Comparison of ENCODE assay signal across 2 cellular contexts in the genomic region with DNA sequence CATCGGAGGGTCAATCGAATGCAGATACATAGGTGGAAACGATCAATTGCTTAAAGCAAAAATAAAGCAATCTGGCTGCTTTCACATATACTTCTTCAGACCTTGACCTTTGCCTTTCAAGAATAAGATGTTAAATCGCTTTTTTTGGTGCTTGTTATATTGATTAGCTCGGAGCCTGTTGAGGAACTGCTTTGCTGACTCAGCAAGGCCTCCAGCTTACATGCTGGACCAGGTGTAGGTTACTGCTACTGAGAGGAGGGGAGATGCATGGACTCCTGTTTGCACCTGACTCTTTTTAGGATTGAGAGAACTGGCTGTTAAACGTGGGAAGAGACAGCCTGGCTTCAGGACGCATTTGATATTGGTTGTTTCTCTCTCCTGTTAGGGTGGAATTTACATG.
A peak's percentile ranks its signal among the peaks of the same experiment; 100 is the strongest.
TF ChIP-seq lines count a peak whose summit lies in the region.

No MANE protein-coding gene starts in this region.

TF ChIP-seq in HepG2, 621 proteins besides CTCF, POLR2A, EP300 and RAD21 (continues in another document):
- TF ChIP-seq ZNF17 (CRISPR knock-in tag; IDR thresholded peaks at IDR 0.05) (no peak), TEAD3 (CRISPR knock-in tag; optimal IDR thresholded peaks at IDR 0.05; ENCODE audit: borderline replicate concordance) (no peak), THAP7 (CRISPR knock-in tag; IDR thresholded peaks at IDR 0.05) (no peak), CCAR2 (optimal IDR thresholded peaks at IDR 0.05; ENCODE audit: low read depth, low read length) (no peak), ZNF138 (CRISPR knock-in tag; IDR thresholded peaks at IDR 0.05; ENCODE audit: low read depth) (no peak), ZNF143 (CRISPR knock-in tag; IDR thresholded peaks at IDR 0.05) (no peak), TIGD3 (CRISPR knock-in tag; IDR thresholded peaks at IDR 0.05; ENCODE audit: borderline replicate concordance) (no peak), EHMT2 (IDR thresholded peaks at IDR 0.05; ENCODE audit: borderline replicate concordance, low read depth, low read length) (no peak), ZMYM3 (CRISPR knock-in tag; IDR thresholded peaks at IDR 0.05) (no peak), ZNF777 (CRISPR knock-in tag; IDR thresholded peaks at IDR 0.05) (no peak), AHR (CRISPR knock-in tag; IDR thresholded peaks at IDR 0.05) (no peak)
- TF ChIP-seq, protein P1, sequence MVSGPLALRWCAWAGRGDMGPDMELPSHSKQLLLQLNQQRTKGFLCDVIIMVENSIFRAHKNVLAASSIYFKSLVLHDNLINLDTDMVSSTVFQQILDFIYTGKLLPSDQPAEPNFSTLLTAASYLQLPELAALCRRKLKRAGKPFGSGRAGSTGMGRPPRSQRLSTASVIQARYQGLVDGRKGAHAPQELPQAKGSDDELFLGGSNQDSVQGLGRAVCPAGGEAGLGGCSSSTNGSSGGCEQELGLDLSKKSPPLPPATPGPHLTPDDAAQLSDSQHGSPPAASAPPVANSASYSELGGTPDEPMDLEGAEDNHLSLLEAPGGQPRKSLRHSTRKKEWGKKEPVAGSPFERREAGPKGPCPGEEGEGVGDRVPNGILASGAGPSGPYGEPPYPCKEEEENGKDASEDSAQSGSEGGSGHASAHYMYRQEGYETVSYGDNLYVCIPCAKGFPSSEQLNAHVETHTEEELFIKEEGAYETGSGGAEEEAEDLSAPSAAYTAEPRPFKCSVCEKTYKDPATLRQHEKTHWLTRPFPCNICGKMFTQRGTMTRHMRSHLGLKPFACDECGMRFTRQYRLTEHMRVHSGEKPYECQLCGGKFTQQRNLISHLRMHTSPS (CRISPR knock-in tag; IDR thresholded peaks at IDR 0.05; ENCODE audit: low read depth) = no peak
- TF ChIP-seq, protein P2, sequence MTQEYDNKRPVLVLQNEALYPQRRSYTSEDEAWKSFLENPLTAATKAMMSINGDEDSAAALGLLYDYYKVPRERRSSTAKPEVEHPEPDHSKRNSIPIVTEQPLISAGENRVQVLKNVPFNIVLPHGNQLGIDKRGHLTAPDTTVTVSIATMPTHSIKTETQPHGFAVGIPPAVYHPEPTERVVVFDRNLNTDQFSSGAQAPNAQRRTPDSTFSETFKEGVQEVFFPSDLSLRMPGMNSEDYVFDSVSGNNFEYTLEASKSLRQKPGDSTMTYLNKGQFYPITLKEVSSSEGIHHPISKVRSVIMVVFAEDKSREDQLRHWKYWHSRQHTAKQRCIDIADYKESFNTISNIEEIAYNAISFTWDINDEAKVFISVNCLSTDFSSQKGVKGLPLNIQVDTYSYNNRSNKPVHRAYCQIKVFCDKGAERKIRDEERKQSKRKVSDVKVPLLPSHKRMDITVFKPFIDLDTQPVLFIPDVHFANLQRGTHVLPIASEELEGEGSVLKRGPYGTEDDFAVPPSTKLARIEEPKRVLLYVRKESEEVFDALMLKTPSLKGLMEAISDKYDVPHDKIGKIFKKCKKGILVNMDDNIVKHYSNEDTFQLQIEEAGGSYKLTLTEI (CRISPR knock-in tag; conservative IDR thresholded peaks at IDR 0.05) = no peak

TF ChIP-seq in K562, 482 proteins besides CTCF, POLR2A, EP300 and RAD21:
- TF ChIP-seq ZNF316 (IDR thresholded peaks at IDR 0.05) (peak; percentile 67), MAFG (tag; conservative IDR thresholded peaks at IDR 0.05) (peak; percentile 38; the same call in 1 of the 2 replicates), ZNF436 (CRISPR knock-in tag; IDR thresholded peaks at IDR 0.05) (no peak), ZNF561 (CRISPR knock-in tag; conservative IDR thresholded peaks at IDR 0.05) (no peak), MAFK (IDR thresholded peaks at IDR 0.05; ENCODE audit: low read length) (peak; percentile 74), ZNF589 (CRISPR knock-in tag; IDR thresholded peaks at IDR 0.05; ENCODE audit: low read depth) (no peak), MAFF (IDR thresholded peaks at IDR 0.05; ENCODE audit: low read length) (peak; percentile 56), C11orf30 (IDR thresholded peaks at IDR 0.05; ENCODE audit: low read depth) (peak; percentile 69), ZNF263 (CRISPR knock-in tag; IDR thresholded peaks at IDR 0.05; ENCODE audit: borderline replicate concordance) (no peak)
- TF ChIP-seq, protein P3, sequence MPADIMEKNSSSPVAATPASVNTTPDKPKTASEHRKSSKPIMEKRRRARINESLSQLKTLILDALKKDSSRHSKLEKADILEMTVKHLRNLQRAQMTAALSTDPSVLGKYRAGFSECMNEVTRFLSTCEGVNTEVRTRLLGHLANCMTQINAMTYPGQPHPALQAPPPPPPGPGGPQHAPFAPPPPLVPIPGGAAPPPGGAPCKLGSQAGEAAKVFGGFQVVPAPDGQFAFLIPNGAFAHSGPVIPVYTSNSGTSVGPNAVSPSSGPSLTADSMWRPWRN (IDR thresholded peaks at IDR 0.05; ENCODE audit: low read depth) = no peak
- TF ChIP-seq, protein P4, sequence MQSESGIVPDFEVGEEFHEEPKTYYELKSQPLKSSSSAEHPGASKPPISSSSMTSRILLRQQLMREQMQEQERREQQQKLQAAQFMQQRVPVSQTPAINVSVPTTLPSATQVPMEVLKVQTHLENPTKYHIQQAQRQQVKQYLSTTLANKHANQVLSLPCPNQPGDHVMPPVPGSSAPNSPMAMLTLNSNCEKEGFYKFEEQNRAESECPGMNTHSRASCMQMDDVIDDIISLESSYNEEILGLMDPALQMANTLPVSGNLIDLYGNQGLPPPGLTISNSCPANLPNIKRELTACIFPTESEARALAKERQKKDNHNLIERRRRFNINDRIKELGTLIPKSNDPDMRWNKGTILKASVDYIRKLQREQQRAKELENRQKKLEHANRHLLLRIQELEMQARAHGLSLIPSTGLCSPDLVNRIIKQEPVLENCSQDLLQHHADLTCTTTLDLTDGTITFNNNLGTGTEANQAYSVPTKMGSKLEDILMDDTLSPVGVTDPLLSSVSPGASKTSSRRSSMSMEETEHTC (IDR thresholded peaks at IDR 0.05) = no peak
